Comparison of ENCODE assay signal across 8 cellular contexts in the genomic region with DNA sequence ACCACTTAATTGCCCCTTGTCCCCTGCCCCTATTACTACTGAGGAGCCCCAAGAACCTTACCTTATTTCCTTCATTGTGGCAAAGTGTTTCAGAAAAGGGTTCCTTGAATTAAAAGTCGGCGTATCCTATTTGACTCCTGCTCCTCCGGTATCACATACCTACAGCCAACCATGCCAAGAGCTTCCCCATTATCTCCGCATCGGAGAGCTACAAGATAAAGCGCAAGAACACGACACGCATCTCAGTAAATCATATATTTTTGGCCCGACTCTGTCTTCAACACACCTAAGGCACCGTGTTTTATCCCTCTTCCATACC. TPM values are rescaled to one million over a fixed set of nuclear protein-coding genes. Genes with fewer than 3 reads are reported as not detected.
DNase-seq lines count a peak whose midpoint lies in the region; ATAC-seq and TF ChIP-seq lines count a peak whose summit lies in the region.

No MANE protein-coding gene starts in this region.

- H3K4me3 ChIP-seq in esophagus muscularis mucosa (peak overlapping the region; percentile 71 to 80 (median 75)), sigmoid colon (peak overlapping the region; percentile 54 to 82 (median 74))

- TF ChIP-seq POLR2A in esophagus muscularis mucosa (IDR thresholded peaks at IDR 0.05; ENCODE audit: low read depth) (no peak), sigmoid colon (IDR thresholded peaks at IDR 0.05) (no peak)

- TF ChIP-seq EP300 in esophagus muscularis mucosa (IDR thresholded peaks at IDR 0.05): peak; percentile 16
- no peak for TF ChIP-seq EP300 in sigmoid colon (IDR thresholded peaks at IDR 0.05)

- WGBS in esophagus muscularis mucosa: under 1% methylated on average over 10 of the region's 10 CpGs
- 0 to 1% methylated on average over 10 of the region's 10 CpGs for WGBS in sigmoid colon, 2 donors

- intact Hi-C loops in esophagus muscularis mucosa (cut with DNase I) (loop anchor here (5.0 kb wide), 1 partner anchor 112 kb away; the partner anchor contains the start of gene LIN54), sigmoid colon (cut with DNase I) (loop anchor here (1.0 to 10.0 kb wide), 5 partner anchors 9 to 437 kb away; partner anchors contain the start of genes COPS4, COQ2 and SEC31A)

- TF ChIP-seq CTCF in esophagus muscularis mucosa (IDR thresholded peaks at IDR 0.05) (no peak), sigmoid colon (IDR thresholded peaks at IDR 0.05) (no peak)

- H3K9me3 ChIP-seq in esophagus muscularis mucosa (no peaks in the 10 kb centered on the region), sigmoid colon (no peaks in the 10 kb centered on the region)

- H3K4me1 ChIP-seq in esophagus muscularis mucosa (peaks cover 31 to 44% (median 36%) of the 10 kb centered on the region in 4 donors), sigmoid colon (peaks cover 0 to 37% (median 34%) of the 10 kb centered on the region in 4 donors)

- H3K27me3 ChIP-seq in esophagus muscularis mucosa (no peaks in the 10 kb centered on the region), sigmoid colon (no peaks in the 10 kb centered on the region)

- peaks cover 0 to 29% (median 10%) of the 10 kb centered on the region in 4 donors for H3K36me3 ChIP-seq in esophagus muscularis mucosa
- H3K36me3 ChIP-seq in sigmoid colon: peaks cover 0 to 18% (median 0%) of the 10 kb centered on the region in 4 donors

- peak; percentile 41 for DNase-seq in NCI-H345 (lab: John Stamatoyannopoulos, UW)
- no peak for DNase-seq in NCI-H345 treated with DMSO at 0.1 percent for 48 hours (lab: John Stamatoyannopoulos, UW; ENCODE audit: unreplicated experiment)
- DNase-seq in OCI-M1 (lab: John Stamatoyannopoulos, UW): peak; percentile 84
- DNase-seq in esophagus muscularis mucosa (ENCODE audit: extremely low spot score): no peak
- DNase-seq in sigmoid colon: peak; percentile 65
- DNase-seq in stimulated activated naive CD4-positive, alpha-beta T cell (lab: John Stamatoyannopoulos, UW): no peak
- no peak for DNase-seq in effector CD8-positive, alpha-beta T cell (lab: John Stamatoyannopoulos, UW)

- peak; percentile 4 for ATAC-seq in HG02884 (IDR thresholded peaks at IDR 0.05; ENCODE audit: unreplicated experiment)

- H3K27ac ChIP-seq in esophagus muscularis mucosa (replicated peaks in 1 of 4) (peak overlapping the region; percentile 90 to 98 (median 97)), sigmoid colon (peak overlapping the region; percentile 94 to 98 (median 98))

RNA-seq across cellular contexts. Expression of gene THAP9, which starts 0.6 kb away (rescaled TPM):
- total RNA-seq in esophagus muscularis mucosa: 1 to 10 TPM; 2.1 to 5.2 (median 2.9) TPM
- total RNA-seq in sigmoid colon: 1 to 10 TPM; 3.9 to 7.5 (median 5.3) TPM
- 1 to 10 TPM in 2 of 3 donors, under 1 TPM in 1; 0.60 to 1.9 (median 1.6) TPM for polyA plus RNA-seq in sigmoid colon

RNA-seq across cellular contexts. Expression of gene SEC31A, which starts 9.0 kb away (rescaled TPM):
- total RNA-seq in esophagus muscularis mucosa (100 to 1,000 TPM; 117 to 146 (median 131) TPM), sigmoid colon (100 to 1,000 TPM; 121 to 197 (median 132) TPM)
- polyA plus RNA-seq in sigmoid colon: 10 to 100 TPM; 67.9 to 84.8 (median 82.7) TPM

Comparison
In these comparisons a context has a peak if more than half of its experiments do, and no peak if none do; other contexts are left out.
1. DNase-seq: peak in NCI-H345 (single experiment), OCI-M1 (single experiment) and sigmoid colon (single experiment); none in NCI-H345 treated with DMSO at 0.1 percent for 48 hours (single experiment), esophagus muscularis mucosa (single experiment), stimulated activated naive CD4-positive, alpha-beta T cell (0 of 6) and effector CD8-positive, alpha-beta T cell (single experiment).